Comparison of ENCODE assay signal across 19 cellular contexts in the genomic region with DNA sequence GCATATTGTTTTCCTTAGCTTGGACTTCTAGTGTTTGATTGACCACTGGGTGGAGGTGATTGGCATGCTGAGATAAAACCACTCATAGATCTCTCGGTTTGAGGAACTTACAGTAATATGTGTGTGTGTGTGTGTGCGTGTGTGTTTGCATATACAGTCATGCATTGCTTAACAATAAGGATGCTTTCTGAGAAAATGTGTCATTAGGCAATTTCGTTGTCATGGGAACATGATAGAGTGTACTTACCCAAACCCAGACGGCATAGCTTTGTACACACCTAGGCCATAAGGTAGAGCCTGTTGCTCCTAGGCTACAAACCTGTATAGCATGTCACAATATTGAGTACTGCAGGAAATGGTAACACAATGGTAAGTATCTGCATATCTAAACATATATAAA.
DNase-seq lines count a peak whose midpoint lies in the region; ATAC-seq, FAIRE-seq and TF ChIP-seq lines count a peak whose summit lies in the region.
"Had no signal": no experiment of that assay in that cellular context is flagged by ENCODE, and none has a peak within 500 bp of the region (broad histone marks: within the 10 kb centered on the region; RNA-seq: fewer than 3 reads in every experiment).

No MANE protein-coding gene starts in this region.

- no peak overlapping the region for H2BK120ac ChIP-seq in trophoblast cell (ENCODE audit: insufficient read depth, low read length, poor library complexity)

- H2BK12ac ChIP-seq in trophoblast cell (ENCODE audit: low read length): no peak overlapping the region

- H2BK5ac ChIP-seq in trophoblast cell (ENCODE audit: low read depth, low read length, poor library complexity): no peak overlapping the region

- H3K4me2 ChIP-seq in trophoblast cell (ENCODE audit: low read length): no peak overlapping the region

- ATAC-seq in HG02610 (IDR thresholded peaks at IDR 0.05; ENCODE audit: unreplicated experiment): no peak
- ATAC-seq: sciatic nerve had no signal

- no peak overlapping the region for H3K4me3 ChIP-seq in bronchial epithelial cell (ENCODE audit: low read depth, low read length)
- H3K4me3 ChIP-seq in trophoblast cell (ENCODE audit: low read depth, low read length): no peak overlapping the region
- H3K4me3 ChIP-seq: thyroid gland had no signal

- H3K79me2 ChIP-seq in trophoblast cell (ENCODE audit: control insufficient read depth, insufficient read depth, low read length, poor library complexity): no peaks in the 10 kb centered on the region

- H3K23ac ChIP-seq in trophoblast cell (ENCODE audit: low read length): no peak overlapping the region

- no peaks in the 10 kb centered on the region for H3K27me3 ChIP-seq in bronchial epithelial cell (ENCODE audit: control insufficient read depth, insufficient read depth, low read length)
- no peaks in the 10 kb centered on the region for H3K27me3 ChIP-seq in trophoblast cell (ENCODE audit: insufficient read depth, low read length)
- H3K27me3 ChIP-seq: thyroid gland had no signal

- H3K79me1 ChIP-seq in trophoblast cell (ENCODE audit: low read length): no peaks in the 10 kb centered on the region

- WGBS in trophoblast cell (ENCODE audit: extremely low coverage, insufficient coverage, insufficient read length): no CpG with 5 or more reads among the region's 4 CpGs

- no peak for FAIRE-seq in bronchial epithelial cell (lab: Jason Lieb, UNC)
- FAIRE-seq: colon, GM18507 had no signal

- H4K91ac ChIP-seq in trophoblast cell (ENCODE audit: low read depth, low read length): no peak overlapping the region

- no peaks in the 10 kb centered on the region for H3K4me1 ChIP-seq in trophoblast cell (ENCODE audit: control insufficient read depth in 1 of 2, insufficient read depth in 2 of 2, low read length in 2 of 2)
- H3K4me1 ChIP-seq: thyroid gland had no signal

- DNase-seq in DMS153 (lab: John Stamatoyannopoulos, UW) (peak; percentile 25), DMS153 treated with DMSO at 0.1 percent for 48 hours (lab: John Stamatoyannopoulos, UW; ENCODE audit: unreplicated experiment) (no peak), NCI-H146 (lab: John Stamatoyannopoulos, UW) (peak; percentile 58), bronchial epithelial cell (ENCODE audit: low read depth) (peak; percentile 82), trophoblast cell (peak; percentile 64 to 98), NCI-H2196 (lab: John Stamatoyannopoulos, UW; ENCODE audit: unreplicated experiment) (no peak), activated T-cell treated with anti-CD3 and anti-CD28 coated beads for 4 hours (no peak)
- DNase-seq: amygdala; CD4-positive, alpha-beta memory T cell; GF-D8; mesenchymal stem cell; NCI-H82; stimulated activated CD4-positive, alpha-beta T cell treated with anti-CD3 and anti-CD28 coated beads, Interleukin-2, amount 100 ng/mL, for 48 hours; thyroid gland had no signal

- H2AK5ac ChIP-seq in trophoblast cell (ENCODE audit: low read length): no peak overlapping the region

- no peak overlapping the region for H3K4ac ChIP-seq in trophoblast cell (ENCODE audit: low read depth, low read length)

- H3K36me3 ChIP-seq in bronchial epithelial cell (ENCODE audit: control insufficient read depth, insufficient read depth, low read length) (no peaks in the 10 kb centered on the region), trophoblast cell (ENCODE audit: control insufficient read depth in 1 of 2, insufficient read depth in 2 of 2, low read length in 2 of 2) (no peaks in the 10 kb centered on the region)
- H3K36me3 ChIP-seq: thyroid gland had no signal

- peaks cover 6% of the 10 kb centered on the region for H3K9me3 ChIP-seq in trophoblast cell (ENCODE audit: insufficient read depth, low read depth, low read length)
- H3K9me3 ChIP-seq: thyroid gland had no signal

- no peak overlapping the region for H4K12ac ChIP-seq in trophoblast cell (ENCODE audit: low read depth, low read length)

- no peak overlapping the region for H3K18ac ChIP-seq in trophoblast cell (ENCODE audit: low read length)

- H3K14ac ChIP-seq in trophoblast cell (ENCODE audit: low read length): no peak overlapping the region

- no peak overlapping the region for H2AFZ ChIP-seq in trophoblast cell (ENCODE audit: insufficient read depth, low read length, poor library complexity)

- no peak overlapping the region for H4K8ac ChIP-seq in trophoblast cell (ENCODE audit: low read depth, low read length)

- no peak overlapping the region for H3K27ac ChIP-seq in trophoblast cell (ENCODE audit: low read depth, low read length)
- H3K27ac ChIP-seq: 22Rv1, thyroid gland had no signal

- no peak overlapping the region for H3K9ac ChIP-seq in trophoblast cell (ENCODE audit: low read length)

- no peak for TF ChIP-seq CTCF in bronchial epithelial cell (IDR thresholded peaks at IDR 0.05; ENCODE audit: insufficient read depth, low read length, severe bottlenecking)

Comparison
In these comparisons a context has a peak if more than half of its experiments do, and no peak if none do; other contexts are left out.
1. DNase-seq: peak in DMS153 (single experiment), NCI-H146 (single experiment), bronchial epithelial cell (single experiment) and trophoblast cell (2 of 2); none in DMS153 treated with DMSO at 0.1 percent for 48 hours (single experiment), NCI-H2196 (single experiment) and activated T-cell treated with anti-CD3 and anti-CD28 coated beads for 4 hours (single experiment).